Comparison of ENCODE assay signal across 12 cellular contexts in the genomic region with DNA sequence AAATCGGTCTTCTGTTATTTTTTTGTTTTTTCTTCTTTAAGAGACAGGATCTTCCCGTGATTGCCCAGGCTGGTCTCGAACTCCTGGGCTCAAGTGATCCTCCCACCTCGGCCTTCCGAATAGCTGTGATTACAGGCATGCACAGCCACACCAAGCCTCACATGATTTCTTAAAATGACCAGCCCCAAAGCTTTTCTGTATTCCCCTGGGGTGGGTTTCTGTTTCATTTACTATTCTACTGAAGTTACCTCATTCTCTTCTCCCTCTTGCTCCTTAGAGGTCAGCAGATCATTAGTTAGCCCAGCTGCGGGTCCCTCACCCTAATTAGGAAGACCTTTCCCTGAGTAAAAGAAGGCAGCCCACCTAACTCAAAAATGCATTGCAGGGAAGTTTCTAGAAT. TPM values are rescaled to one million over a fixed set of nuclear protein-coding genes. Genes with fewer than 3 reads are reported as not detected.
A peak's percentile ranks its signal among the peaks of the same experiment; 100 is the strongest.
DNase-seq lines count a peak whose midpoint lies in the region; ATAC-seq lines count a peak whose summit lies in the region.
"Had no signal": no experiment of that assay in that cellular context is flagged by ENCODE, and none has a peak within 500 bp of the region (broad histone marks: within the 10 kb centered on the region; RNA-seq: fewer than 3 reads in every experiment).

No MANE protein-coding gene starts in this region.

- no peaks in the 10 kb centered on the region for H3K27me3 ChIP-seq in iPS-15b (ENCODE audit: control insufficient read depth, insufficient read depth, low read length)

- peak overlapping the region; percentile 9; the same call in 1 of the 2 replicates for H3K4me3 ChIP-seq in GM08714 (ENCODE audit: low read length)
- H3K4me3 ChIP-seq in iPS-15b (ENCODE audit: low read depth, low read length), result no peak overlapping the region

- no peak for DNase-seq in activated effector memory CD4-positive, alpha-beta T cell treated with anti-CD3 and anti-CD28 coated beads, Interleukin-2, amount 50 U/mL, for 16 hours
- DNase-seq in NCI-H1436 (lab: John Stamatoyannopoulos, UW), result no peak
- DNase-seq in NCI-H526 (lab: John Stamatoyannopoulos, UW), result no peak
- DNase-seq in dermis blood vessel endothelial cell, result no peak
- DNase-seq: activated CD4-positive, alpha-beta T cell treated with anti-CD3 and anti-CD28 coated beads for 4 hours; activated T-cell treated with anti-CD3 and anti-CD28 coated beads for 4 hours; NK-92 treated with Interleukin-12 subunit alpha and Interleukin-12 subunit beta, amount 100 ng/mL, for 24 hours; Right ventricle myocardium superior had no signal

- H3K4me1 ChIP-seq in iPS-15b (ENCODE audit: control insufficient read depth, insufficient read depth, low read length), result peaks cover 6% of the 10 kb centered on the region

- peak overlapping the region; percentile 17 for H3K9ac ChIP-seq in iPS-15b (ENCODE audit: low read depth, low read length)

- ATAC-seq in GM19351 (IDR thresholded peaks at IDR 0.05; ENCODE audit: unreplicated experiment) (peak; percentile 65), HG03175 (IDR thresholded peaks at IDR 0.05; ENCODE audit: unreplicated experiment) (peak; percentile 59)

- no peaks in the 10 kb centered on the region for H3K36me3 ChIP-seq in iPS-15b (ENCODE audit: control insufficient read depth, insufficient read depth, low read length)

- no peaks in the 10 kb centered on the region for H3K9me3 ChIP-seq in iPS-15b (ENCODE audit: control insufficient read depth, insufficient read depth, low read length)

RNA-seq across cellular contexts. Expression of gene SLC1A4, which starts 27.6 kb away (rescaled TPM):
- total RNA-seq in dermis blood vessel endothelial cell, result 12.3 and 15.1 TPM in 2 replicates

RNA-seq across cellular contexts. Expression of gene CEP68, which starts 39.4 kb away (rescaled TPM):
- total RNA-seq in dermis blood vessel endothelial cell, result 38.5 and 44.4 TPM in 2 replicates
